ENCODE assay signal across 26 cellular contexts in genomic region chr1:238484121-238484520, GRCh38.
DNase-seq lines count a peak whose midpoint lies in the region; ATAC-seq and TF ChIP-seq lines count a peak whose summit lies in the region.
"Had no signal": no experiment of that assay in that cellular context is flagged by ENCODE, and none has a peak within 500 bp of the region (broad histone marks: within the 10 kb centered on the region; RNA-seq: fewer than 3 reads in every experiment).

No MANE protein-coding gene starts in this region.

- H3K27me3 ChIP-seq in fibroblast of lung (ENCODE audit: control insufficient read depth, insufficient read depth, low read length), result no peaks in the 10 kb centered on the region
- H3K27me3 ChIP-seq: uterus had no signal

- H3K36me3 Mint-ChIP-seq in nephron progenitor cell (ENCODE audit: low read depth), result peaks cover 13% of the 10 kb centered on the region
- H3K36me3 Mint-ChIP-seq: activated CD4-positive, alpha-beta memory T cell treated with anti-CD3 and anti-CD28 coated beads for 36 hours; CD4-positive, CD25-positive, alpha-beta regulatory T cell had no signal

- no peak overlapping the region for H2AFZ ChIP-seq in fibroblast of lung (ENCODE audit: low read length)

- peak overlapping the region; percentile 60 for H3K27ac Mint-ChIP-seq in nephron progenitor cell
- H3K27ac Mint-ChIP-seq: activated CD4-positive, alpha-beta memory T cell treated with anti-CD3 and anti-CD28 coated beads for 36 hours; CD4-positive, CD25-positive, alpha-beta regulatory T cell; effector memory CD8-positive, alpha-beta T cell had no signal

- H3K27ac ChIP-seq in SK-N-MC, result peak overlapping the region; percentile 89
- H3K27ac ChIP-seq in fibroblast of lung (ENCODE audit: insufficient read depth, low read length), result no peak overlapping the region

- H3K79me2 ChIP-seq in fibroblast of lung (ENCODE audit: control insufficient read depth, insufficient read depth, low read length), result no peaks in the 10 kb centered on the region

- H3K36me3 ChIP-seq in SK-N-MC (ENCODE audit: insufficient read depth, low read length) (peaks cover 6% of the 10 kb centered on the region; the same call in 1 of the 2 replicates), fibroblast of lung (ENCODE audit: control insufficient read depth, insufficient read depth, low read length) (no peaks in the 10 kb centered on the region)
- H3K36me3 ChIP-seq: uterus had no signal

- peak overlapping the region; percentile 77 for H3K9ac ChIP-seq in SK-N-MC (ENCODE audit: insufficient read length)
- H3K9ac ChIP-seq in fibroblast of lung (ENCODE audit: insufficient read depth, low read length), result no peak overlapping the region

- no peaks in the 10 kb centered on the region for H3K9me3 Mint-ChIP-seq in nephron progenitor cell

- peaks cover 5% of the 10 kb centered on the region for H3K27me3 Mint-ChIP-seq in nephron progenitor cell (ENCODE audit: low read depth, poor library complexity)
- H3K27me3 Mint-ChIP-seq: activated CD4-positive, alpha-beta memory T cell treated with anti-CD3 and anti-CD28 coated beads for 36 hours; CD4-positive, CD25-positive, alpha-beta regulatory T cell; central memory CD8-positive, alpha-beta T cell; effector memory CD8-positive, alpha-beta T cell had no signal

- DNase-seq in ELR (ENCODE audit: low read depth), result peak; percentile 28
- no peak for DNase-seq in SK-N-MC (ENCODE audit: low read depth, low spot score)
- DNase-seq in fibroblast of lung (ENCODE audit: low read depth in 2 of 2), result peak; percentile 18 to 47
- no peak for DNase-seq in nephron progenitor cell
- DNase-seq in NCI-H82 treated with DMSO at 0.1 percent for 48 hours (lab: John Stamatoyannopoulos, UW; ENCODE audit: unreplicated experiment), result no peak
- no peak for DNase-seq in NCI-H1105 (lab: John Stamatoyannopoulos, UW)
- DNase-seq: activated CD4-positive, alpha-beta memory T cell treated with anti-CD3 and anti-CD28 coated beads for 36 hours; activated CD4-positive, CD25-positive, alpha-beta regulatory T cell; activated T-cell treated with anti-CD3 and anti-CD28 coated beads for 4 hours; amygdala; CD4-positive, CD25-positive, alpha-beta regulatory T cell; DMS 273 treated with DMSO at 0.1 percent for 48 hours; effector memory CD8-positive, alpha-beta T cell; GDM1; head of caudate nucleus; MV-4-11; NCI-H187 treated with DMSO at 0.1 percent for 48 hours; NCI-H446 treated with DMSO at 0.1 percent for 48 hours; NK-92 treated with Interleukin-12 subunit alpha and Interleukin-12 subunit beta, amount 100 ng/mL, for 24 hours; occipital lobe; stimulated activated CD8-positive, alpha-beta memory T cell treated with anti-CD3 and anti-CD28 coated beads, Interleukin-4, amount 100 ng/mL, for 48 hours; uterus had no signal

- H3K4me2 ChIP-seq in fibroblast of lung (ENCODE audit: extremely low read depth, insufficient read depth, low read length), result no peak overlapping the region

- no peaks in the 10 kb centered on the region for H3K4me1 ChIP-seq in fibroblast of lung (ENCODE audit: control insufficient read depth, extremely low read depth, insufficient read depth, low read length)
- H3K4me1 ChIP-seq: uterus had no signal

- H4K20me1 ChIP-seq in fibroblast of lung (ENCODE audit: control insufficient read depth, extremely low read depth, insufficient read depth, low read length), result no peaks in the 10 kb centered on the region

- no peak for ATAC-seq in GM19035 (IDR thresholded peaks at IDR 0.05; ENCODE audit: unreplicated experiment)
- no peak for ATAC-seq in GM19395 (IDR thresholded peaks at IDR 0.05; ENCODE audit: unreplicated experiment)
- ATAC-seq: effector memory CD8-positive, alpha-beta T cell; K562 had no signal

- peak overlapping the region; percentile 88 for H3K4me3 Mint-ChIP-seq in nephron progenitor cell
- H3K4me3 Mint-ChIP-seq: activated CD4-positive, alpha-beta memory T cell treated with anti-CD3 and anti-CD28 coated beads for 36 hours; CD4-positive, CD25-positive, alpha-beta regulatory T cell; central memory CD8-positive, alpha-beta T cell; effector memory CD8-positive, alpha-beta T cell had no signal

- TF ChIP-seq CTCF in fibroblast of lung (conservative IDR thresholded peaks at IDR 0.05 in 1 of 2, IDR thresholded peaks at IDR 0.05 in 1 of 2; ENCODE audit: low read depth in 1 of 2, low read length in 2 of 2), result no peak
- no peak for TF ChIP-seq CTCF in nephron progenitor cell (IDR thresholded peaks at IDR 0.05)

- H3K4me1 Mint-ChIP-seq in nephron progenitor cell, result peaks cover 27% of the 10 kb centered on the region
- H3K4me1 Mint-ChIP-seq: CD4-positive, CD25-positive, alpha-beta regulatory T cell; central memory CD8-positive, alpha-beta T cell had no signal

- H3K9me3 ChIP-seq in SK-N-MC (ENCODE audit: low read depth, low read length) (no peaks in the 10 kb centered on the region), fibroblast of lung (ENCODE audit: control insufficient read depth, insufficient read depth, low read depth, low read length) (no peaks in the 10 kb centered on the region)
- H3K9me3 ChIP-seq: uterus had no signal

- H3K4me3 ChIP-seq in SK-N-MC, result peak overlapping the region; percentile 87
- H3K4me3 ChIP-seq in fibroblast of lung (replicated peaks in 1 of 4; ENCODE audit: control extremely low read depth in 1 of 4, insufficient read depth in 1 of 4, low read depth in 3 of 4, low read length in 4 of 4), result no peak overlapping the region
- H3K4me3 ChIP-seq: K562 had no signal

Comparison
In these comparisons a context has a peak if more than half of its experiments do, and no peak if none do; other contexts are left out.
1. DNase-seq: peak in ELR (single experiment) and fibroblast of lung (2 of 2); none in SK-N-MC (single experiment), nephron progenitor cell (single experiment), NCI-H82 treated with DMSO at 0.1 percent for 48 hours (single experiment) and NCI-H1105 (single experiment).